In genomic region chr18:75173125-75173432, GRCh38 we compare ENCODE assay signal across 8 cellular contexts. TPM values are rescaled to one million over a fixed set of nuclear protein-coding genes. Genes with fewer than 3 reads are reported as not detected.
DNase-seq lines count a peak whose midpoint lies in the region; ATAC-seq, FAIRE-seq and TF ChIP-seq lines count a peak whose summit lies in the region.

No MANE protein-coding gene starts in this region.

- H3K4me2 ChIP-seq in K562 (ENCODE audit: insufficient read depth, low read length) = no peak overlapping the region

- DNase-seq in GM03348 (ENCODE audit: low spot score) = peak; percentile 24
- DNase-seq in K562 (ENCODE audit: extremely low read depth in 1 of 4, low spot score in 3 of 4) = peak in 2 of 4 experiments; percentile 13 to 16
- no peak for DNase-seq in mucosa of gallbladder (ENCODE audit: low spot score)
- no peak for DNase-seq in NK-92 (lab: John Stamatoyannopoulos, UW; ENCODE audit: unreplicated experiment)
- no peak for DNase-seq in lower leg skin (ENCODE audit: low spot score in 2 of 2)
- DNase-seq in T-helper 1 cell = no peak

- TF ChIP-seq RAD21 in K562 (CRISPR knock-in tag; conservative IDR thresholded peaks at IDR 0.05 in 1 of 2, IDR thresholded peaks at IDR 0.05 in 1 of 2) = peak in 1 of 2 experiments; percentile 22; a peak in 1 of 4 replicates

- no peaks in the 10 kb centered on the region for H4K20me1 ChIP-seq in K562 (replicated peaks; ENCODE audit: control insufficient read depth, insufficient read depth, low read length)

- ATAC-seq in GM21381 (IDR thresholded peaks at IDR 0.05; ENCODE audit: unreplicated experiment) (peak; percentile 97), HG03469 (IDR thresholded peaks at IDR 0.05; ENCODE audit: unreplicated experiment) (peak; percentile 99), K562 (peak; percentile 65)

- no peak overlapping the region for H3K27ac ChIP-seq in K562 (ENCODE audit: extremely low read depth, low read depth, low read length)

- no peak overlapping the region for H3K4me3 ChIP-seq in K562
- no peak overlapping the region for H3K4me3 ChIP-seq in lower leg skin (ENCODE audit: low read depth, poor library complexity, severe bottlenecking)

- no peaks in the 10 kb centered on the region for H3K9me3 ChIP-seq in K562 (replicated peaks; ENCODE audit: control insufficient read depth, insufficient read depth, low read depth, low read length)

- TF ChIP-seq POLR2A in K562 (conservative IDR thresholded peaks at IDR 0.05) (no peak), lower leg skin (IDR thresholded peaks at IDR 0.05) (no peak)

- peaks cover 0 to 3% of the 10 kb centered on the region in 2 experiments; a peak in 2 of 5 replicates for H3K4me1 ChIP-seq in K562 (replicated peaks in 1 of 2; ENCODE audit: control insufficient read depth in 2 of 2, insufficient read depth in 2 of 2, low read length in 2 of 2)

- H3K36me3 ChIP-seq in K562 (ENCODE audit: control insufficient read depth, insufficient read depth, low read length) = no peaks in the 10 kb centered on the region

- POLR2A ChIA-PET in K562 (lab: Yijun Ruan, JAX) = interaction anchor here (0.5 to 0.6 kb wide), 2 partner anchors 183 to 975 kb away, joined by 3 read pairs; no protein-coding TSS in a partner anchor

- no peak overlapping the region for H2AFZ ChIP-seq in K562 (ENCODE audit: low read depth, low read length)

- H3K79me2 ChIP-seq in K562 (ENCODE audit: control insufficient read depth, insufficient read depth, low read length) = no peaks in the 10 kb centered on the region

- in situ Hi-C loops in K562 (cut with MboI) = no loop called here

- WGBS in K562 (ENCODE audit: insufficient coverage, low coverage, missing lambda C conversion rate) = 2% methylated on average over 5 of the region's 5 CpGs
- 61 to 62% methylated on average over 5 of the region's 5 CpGs for WGBS in lower leg skin, 2 donors

- H3K9me1 ChIP-seq in K562 (ENCODE audit: control insufficient read depth, insufficient read depth, low read length) = no peaks in the 10 kb centered on the region

- peak; percentile 51 for FAIRE-seq in K562 (lab: Jason Lieb, UNC)

- no peak overlapping the region for H3K9ac ChIP-seq in K562 (ENCODE audit: insufficient read depth in 1 of 2, low read depth in 2 of 2, low read length in 2 of 2)

- TF ChIP-seq CTCF in K562 (IDR thresholded peaks at IDR 0.05 in 2 of 3, conservative IDR thresholded peaks at IDR 0.05 in 1 of 3; ENCODE audit: insufficient read depth in 2 of 3, low read depth in 1 of 3, low read length in 3 of 3) = peak in 2 of 3 experiments; percentile 9 to 16; a peak in 2 of 6 replicates
- no peak for TF ChIP-seq CTCF in lower leg skin (IDR thresholded peaks at IDR 0.05)

- intact Hi-C loops in K562 (cut with micrococcal nuclease) (loop anchor here (5.0 kb wide), 1 partner anchor 69 kb away; no protein-coding TSS in a partner anchor), lower leg skin (cut with DNase I; ENCODE audit: low total_unique reads) (no loop called here)

- TF ChIP-seq EP300 in K562 (IDR thresholded peaks at IDR 0.05; ENCODE audit: low read length) = no peak

- BruUV-seq in K562 (replicated peaks; lab: Mats Ljungman, UMichigan) = no TSS peak

- H3K27me3 ChIP-seq in K562 (ENCODE audit: control insufficient read depth in 2 of 2, insufficient read depth in 2 of 2, low read length in 2 of 2) = peaks cover 8 to 70% of the 10 kb centered on the region in 2 experiments; a peak in 4 of 5 replicates

- CTCF ChIA-PET in K562 (lab: Yijun Ruan, JAX; ENCODE audit: low intra/inter-chr PET ratio) = no interaction called here

TF ChIP-seq in K562, 482 proteins besides CTCF, POLR2A, EP300 and RAD21:
- TF ChIP-seq SPI1 (IDR thresholded peaks at IDR 0.05; ENCODE audit: borderline replicate concordance, low read depth, low read length) = 0 out of 2 replicates have a peak, but pooled peaks have one; percentile 8
- no peak for TF ChIP-seq ZNF3 (CRISPR knock-in tag; IDR thresholded peaks at IDR 0.05)

RNA-seq across cellular contexts. Expression of gene PTGR3, which starts 35.9 kb away (rescaled TPM):
- total RNA-seq in K562 (2011; cell fraction: chromatin; rRNA removed; ENCODE audit: low replicate concordance) = 19.9 and 21.0 TPM in 2 replicates
- 8.7 and 10.8 TPM in 2 replicates for total RNA-seq in K562 (2011; cell fraction: nucleolus; rRNA removed)
- total RNA-seq in K562 (2011; cell fraction: nucleoplasm; rRNA removed) = 13.4 and 16.2 TPM in 2 replicates
- total RNA-seq in K562 (2014; rRNA removed) (5.7 and 8.8 TPM in 2 replicates), K562 (2014; rRNA removed; fragmentation: Illumina TruSeq; extraction: Trizol) (15.3 and 16.4 TPM in 2 replicates), K562 (2015; rRNA removed; fragmentation: Illumina TruSeq; extraction: Trizol) (9.7 and 9.9 TPM in 2 replicates), K562 (2021) (29.9 and 32.3 TPM in 2 replicates), mucosa of gallbladder (41.1 TPM), lower leg skin (10 to 100 TPM; 11.7 to 29.3 (median 24.2) TPM)
- polyA plus RNA-seq in K562 (2011; rRNA removed) (29.9 and 32.1 TPM in 2 replicates), K562 (2014; fragmentation: Illumina TruSeq; extraction: Trizol) (22.7 and 23.8 TPM in 2 replicates), K562 (2014; fragmentation: Nextera tagmentation; extraction: Ambion mirVana) (1 to 10 TPM; 4.1 to 5.7 TPM), K562 (2014; rRNA removed) (13.9 and 21.0 TPM in 2 replicates)
- polyA plus RNA-seq in K562 (2011; cell fraction: cytosol; rRNA removed) = 14.2 and 21.6 TPM in 2 replicates
- 24.9 and 28.3 TPM in 2 replicates for polyA plus RNA-seq in K562 (2011; cell fraction: nucleus; rRNA removed)
- 20.7 and 23.2 TPM in 2 replicates for polyA plus RNA-seq in K562 (2012)
- polyA minus RNA-seq in K562 (2011; rRNA and poly(A)+ RNA removed) = 35.1 and 37.3 TPM in 2 replicates
- 10.6 and 18.4 TPM in 2 replicates for polyA minus RNA-seq in K562 (2011; cell fraction: cytosol; rRNA and poly(A)+ RNA removed)
- polyA minus RNA-seq in K562 (2011; cell fraction: nucleus; rRNA and poly(A)+ RNA removed) = 10.1 and 23.2 TPM in 2 replicates

RNA-seq across cellular contexts. Expression of gene TSHZ1, which starts 37.5 kb away (rescaled TPM):
- total RNA-seq in K562 (2011; cell fraction: chromatin; rRNA removed; ENCODE audit: low replicate concordance) = 1.8 and 2.1 TPM in 2 replicates
- 1.0 and 1.4 TPM in 2 replicates for total RNA-seq in K562 (2011; cell fraction: nucleolus; rRNA removed)
- 1.5 and 1.9 TPM in 2 replicates for total RNA-seq in K562 (2011; cell fraction: nucleoplasm; rRNA removed)
- total RNA-seq in K562 (2014; rRNA removed) (4.1 and 4.8 TPM in 2 replicates), K562 (2014; rRNA removed; fragmentation: Illumina TruSeq; extraction: Trizol) (2.7 TPM in 2 replicates), K562 (2015; rRNA removed; fragmentation: Illumina TruSeq; extraction: Trizol) (3.6 TPM in 2 replicates), K562 (2021) (6.3 and 7.2 TPM in 2 replicates), mucosa of gallbladder (32.0 TPM), lower leg skin (10 to 100 TPM; 14.1 to 23.3 (median 17.6) TPM)
- polyA plus RNA-seq in K562 (2011; rRNA removed) (1.5 and 2.5 TPM in 2 replicates), K562 (2014; fragmentation: Illumina TruSeq; extraction: Trizol) (4.5 and 5.3 TPM in 2 replicates), K562 (2014; fragmentation: Nextera tagmentation; extraction: Ambion mirVana) (1 to 10 TPM; 1.1 TPM), K562 (2014; rRNA removed) (2.6 and 2.9 TPM in 2 replicates)
- polyA plus RNA-seq in K562 (2011; cell fraction: cytosol; rRNA removed) = 2.0 TPM in 2 replicates
- 2.0 and 2.4 TPM in 2 replicates for polyA plus RNA-seq in K562 (2011; cell fraction: nucleus; rRNA removed)
- 4.6 and 5.5 TPM in 2 replicates for polyA plus RNA-seq in K562 (2012)
- 1.9 and 2.6 TPM in 2 replicates for polyA minus RNA-seq in K562 (2011; rRNA and poly(A)+ RNA removed)
- polyA minus RNA-seq in K562 (2011; cell fraction: cytosol; rRNA and poly(A)+ RNA removed) = 3.2 and 4.6 TPM in 2 replicates
- polyA minus RNA-seq in K562 (2011; cell fraction: nucleus; rRNA and poly(A)+ RNA removed) = 1.9 and 2.7 TPM in 2 replicates

Comparison
In these comparisons a context has a peak if more than half of its experiments do, and no peak if none do; other contexts are left out.
1. CTCF ChIP-seq: peak in K562 (2 of 3); none in lower leg skin (0 of 3).
2. Peak in every context shown above with its lines, with median percentiles within 50 percentile points of each other: ATAC-seq.